Comparison of ENCODE assay signal across 8 cellular contexts in the genomic region with DNA sequence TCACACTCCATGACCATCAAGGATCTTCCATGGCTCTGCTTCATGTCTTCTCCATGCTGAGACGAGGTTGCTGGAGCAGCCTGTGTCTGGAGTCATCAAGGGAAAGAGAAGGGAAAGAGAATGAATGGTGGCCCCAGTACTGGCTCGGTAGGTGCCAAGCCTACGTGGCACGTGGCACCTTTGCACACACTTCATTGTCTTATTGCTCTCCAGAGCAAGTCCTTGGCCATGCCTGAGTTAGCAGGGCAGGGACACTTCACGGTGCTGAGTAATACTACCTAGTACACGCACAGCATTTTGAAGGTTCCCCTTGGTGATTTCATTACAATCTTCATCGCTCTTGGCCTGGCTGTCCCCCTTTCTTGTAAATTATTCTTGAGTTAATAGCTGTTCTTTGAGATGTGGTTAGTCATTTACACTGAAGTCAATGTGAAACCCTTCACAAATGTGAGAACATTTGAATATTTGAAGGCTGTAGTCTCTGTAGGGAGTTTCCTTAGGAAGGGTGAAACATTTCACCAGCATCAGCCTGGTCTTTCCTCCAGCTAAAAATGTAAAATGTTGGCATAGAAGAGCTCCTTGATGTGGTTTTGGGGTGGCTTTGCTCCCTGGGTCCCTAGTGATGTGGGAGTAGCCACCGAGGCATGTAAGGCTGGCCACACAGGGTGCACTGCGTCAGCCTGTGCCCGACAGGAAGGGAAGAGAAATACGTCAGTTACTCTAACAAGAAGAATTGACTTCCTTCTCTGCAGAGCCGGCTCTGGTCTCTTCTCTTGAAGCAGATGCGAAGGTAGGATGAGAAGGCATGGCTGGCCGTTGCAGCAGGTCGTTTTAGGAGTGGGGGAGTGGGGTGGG. TPM values are rescaled to one million over a fixed set of nuclear protein-coding genes. Genes with fewer than 3 reads are reported as not detected.
A peak's percentile ranks its signal among the peaks of the same experiment; 100 is the strongest.
DNase-seq lines count a peak whose midpoint lies in the region; ATAC-seq and TF ChIP-seq lines count a peak whose summit lies in the region.

A gene with protein sequence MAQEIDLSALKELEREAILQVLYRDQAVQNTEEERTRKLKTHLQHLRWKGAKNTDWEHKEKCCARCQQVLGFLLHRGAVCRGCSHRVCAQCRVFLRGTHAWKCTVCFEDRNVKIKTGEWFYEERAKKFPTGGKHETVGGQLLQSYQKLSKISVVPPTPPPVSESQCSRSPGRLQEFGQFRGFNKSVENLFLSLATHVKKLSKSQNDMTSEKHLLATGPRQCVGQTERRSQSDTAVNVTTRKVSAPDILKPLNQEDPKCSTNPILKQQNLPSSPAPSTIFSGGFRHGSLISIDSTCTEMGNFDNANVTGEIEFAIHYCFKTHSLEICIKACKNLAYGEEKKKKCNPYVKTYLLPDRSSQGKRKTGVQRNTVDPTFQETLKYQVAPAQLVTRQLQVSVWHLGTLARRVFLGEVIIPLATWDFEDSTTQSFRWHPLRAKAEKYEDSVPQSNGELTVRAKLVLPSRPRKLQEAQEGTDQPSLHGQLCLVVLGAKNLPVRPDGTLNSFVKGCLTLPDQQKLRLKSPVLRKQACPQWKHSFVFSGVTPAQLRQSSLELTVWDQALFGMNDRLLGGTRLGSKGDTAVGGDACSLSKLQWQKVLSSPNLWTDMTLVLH (plus strand): TSS at position 766 of the 855 bp plus-strand sequence. CDS start 13,215 bp downstream, outside the sequence.

- H3K9me3 Mint-ChIP-seq in activated naive CD8-positive, alpha-beta T cell treated with anti-CD3 and anti-CD28 coated beads, Interleukin-2, amount 50 U/mL, for 24 hours: peaks cover 4% of the 10 kb centered on the region

- TF ChIP-seq CTCF in left lung (IDR thresholded peaks at IDR 0.05): no peak

- DNase-seq in ACHN (peak; percentile 91), T-helper 1 cell (peak; percentile 65 to 92 (median 72)), left lung (peak; percentile 84 to 86), cerebellar cortex (ENCODE audit: low spot score) (no peak)
- DNase-seq in activated naive CD8-positive, alpha-beta T cell treated with anti-CD3 and anti-CD28 coated beads, Interleukin-2, amount 50 U/mL, for 24 hours: peak; percentile 81
- peak; percentile 34 to 58 for DNase-seq in stimulated activated CD8-positive, alpha-beta memory T cell treated with anti-CD3 and anti-CD28 coated beads, Interleukin-4, amount 100 ng/mL, for 1 hour (ENCODE audit: low read depth in 2 of 2, low spot score in 1 of 2)

- peaks cover 7% of the 10 kb centered on the region for H3K27me3 Mint-ChIP-seq in activated naive CD8-positive, alpha-beta T cell treated with anti-CD3 and anti-CD28 coated beads, Interleukin-2, amount 50 U/mL, for 24 hours

- intact Hi-C loops in left lung (cut with DNase I): no loop called here

- H3K27ac Mint-ChIP-seq in activated naive CD8-positive, alpha-beta T cell treated with anti-CD3 and anti-CD28 coated beads, Interleukin-2, amount 50 U/mL, for 24 hours: peak within 1 kb of the TSS; percentile 98

- in situ Hi-C loops in ACHN (cut with HindIII; ENCODE audit: low pct_ligation_motif_present, low pct_unique_long_range_greater_than_20kb, low sequenced_read_pairs): no loop called here

- no peaks in the 10 kb centered on the region for H3K36me3 ChIP-seq in left lung

- ATAC-seq in HG03342 (IDR thresholded peaks at IDR 0.05; ENCODE audit: unreplicated experiment) (peak; percentile 52), left lung (peak; percentile 52)
- ATAC-seq in activated naive CD8-positive, alpha-beta T cell treated with anti-CD3 and anti-CD28 coated beads, Interleukin-2, amount 50 U/mL, for 24 hours: peak; percentile 68

- peaks cover 84% of the 10 kb centered on the region for H3K4me1 Mint-ChIP-seq in activated naive CD8-positive, alpha-beta T cell treated with anti-CD3 and anti-CD28 coated beads, Interleukin-2, amount 50 U/mL, for 24 hours

- peak within 1 kb of the TSS; percentile 82 to 88 for H3K27ac ChIP-seq in left lung

- peaks cover under 1 to 74% of the 10 kb centered on the region in 2 donors for H3K4me1 ChIP-seq in left lung

- H3K4me3 Mint-ChIP-seq in activated naive CD8-positive, alpha-beta T cell treated with anti-CD3 and anti-CD28 coated beads, Interleukin-2, amount 50 U/mL, for 24 hours: peak within 1 kb of the TSS; percentile 86

- no peaks in the 10 kb centered on the region for H3K9me3 ChIP-seq in left lung

- peak; percentile 61 for TF ChIP-seq POLR2A in GM19099 (IDR thresholded peaks at IDR 0.05; ENCODE audit: extremely low read depth, insufficient read length, low read depth)

- H3K36me3 Mint-ChIP-seq in activated naive CD8-positive, alpha-beta T cell treated with anti-CD3 and anti-CD28 coated beads, Interleukin-2, amount 50 U/mL, for 24 hours (ENCODE audit: low read depth): peaks cover 45% of the 10 kb centered on the region

- no peaks in the 10 kb centered on the region for H3K27me3 ChIP-seq in left lung

- peak within 1 kb of the TSS in 1 of 2 donors; percentile 5 for H3K4me3 ChIP-seq in left lung

RNA-seq across cellular contexts. Expression of the gene that starts here (rescaled TPM):
- 1 to 10 TPM; 6.5 to 9.1 TPM for total RNA-seq in left lung
